In genomic region chr7:72879737-72880215, GRCh38 we compare ENCODE assay signal across 8 cellular contexts. TPM values are rescaled to one million over a fixed set of nuclear protein-coding genes. Genes with fewer than 3 reads are reported as not detected.
DNase-seq lines count a peak whose midpoint lies in the region; ATAC-seq and TF ChIP-seq lines count a peak whose summit lies in the region.
"Not testable (repeated sequence)": the region's sequence is repeated elsewhere in the genome, so short reads cannot be mapped to it uniquely, and the experiment has no call there.

No MANE protein-coding gene starts in this region.

- CTCF ChIA-PET in PC-9 (lab: Charles Lee), result not testable (repeated sequence)

- DNase-seq in GM03348 (ENCODE audit: low spot score) (peak; percentile 68), HL-60 (ENCODE audit: low read depth in 1 of 2, low spot score in 1 of 2) (peak; percentile 54 to 75), PC-9 (peak; percentile 47 to 50), islet precursor cell (peak; percentile 64), retina (peak; percentile 56), upper lobe of right lung (peak; percentile 77)
- DNase-seq in activated CD8-positive, alpha-beta memory T cell treated with anti-CD3 and anti-CD28 coated beads, Interleukin-2, amount 50 U/mL, for 48 hours, result peak; percentile 73

- H3K9ac ChIP-seq in duodenal mucosa (ENCODE audit: low read depth in 1 of 2, low read length in 2 of 2), result peak overlapping the region; percentile 51 to 71

- H3K4me2 ChIP-seq in PC-9, result peak overlapping the region; percentile 94

- intact Hi-C loops in PC-9 (cut with micrococcal nuclease; ENCODE audit: unreplicated experiment); upper lobe of right lung (cut with DNase I): not testable (repeated sequence)

- not testable (repeated sequence) for H3F3A ChIP-seq in PC-9 (ENCODE audit: insufficient read depth, low read depth)

- POLR2A ChIA-PET in PC-9 (lab: Charles Lee; ENCODE audit: unreplicated experiment), result not testable (repeated sequence)

- peak overlapping the region; percentile 48; the same call in 1 of the 2 replicates for H2AFZ ChIP-seq in PC-9

- H3K36me3 ChIP-seq in PC-9 (ENCODE audit: low read depth); duodenal mucosa (ENCODE audit: control insufficient read depth in 1 of 2, insufficient read depth in 2 of 2, low read length in 2 of 2); upper lobe of right lung: not testable (repeated sequence)

- H3K27me3 ChIP-seq in HL-60 (ENCODE audit: insufficient read depth, poor library complexity, severe bottlenecking); PC-9 (ENCODE audit: insufficient read depth, low read depth); duodenal mucosa (ENCODE audit: control insufficient read depth in 1 of 2, insufficient read depth in 2 of 2, low read length in 2 of 2); upper lobe of right lung: not testable (repeated sequence)

- H3K9me2 ChIP-seq in PC-9 (ENCODE audit: insufficient read depth), result not testable (repeated sequence)

- H3K4me3 ChIP-seq in HL-60 (replicated peaks; ENCODE audit: insufficient read depth, low read length) (peak overlapping the region; percentile 62), PC-9 (peak overlapping the region; percentile 74), duodenal mucosa (ENCODE audit: low read depth in 1 of 2, low read length in 2 of 2) (peak overlapping the region; percentile 66 to 80), upper lobe of right lung (peak overlapping the region; percentile 90)

- TF ChIP-seq CTCF in HL-60 (IDR thresholded peaks at IDR 0.05; ENCODE audit: insufficient read depth, low read length); PC-9 (conservative IDR thresholded peaks at IDR 0.05); upper lobe of right lung (IDR thresholded peaks at IDR 0.05): not testable (repeated sequence)

- peak; percentile 27 for ATAC-seq in upper lobe of right lung

- H3K9me3 ChIP-seq in PC-9 (ENCODE audit: insufficient read depth, low read depth); duodenal mucosa (ENCODE audit: control insufficient read depth in 1 of 2, low read length in 2 of 2); upper lobe of right lung: not testable (repeated sequence)

- BruUV-seq in PC-9 (replicated peaks; lab: Mats Ljungman, UMichigan), result TSS peak; percentile 67

- H3K27ac ChIP-seq in HL-60 (replicated peaks), result peak overlapping the region; percentile 89
- H3K27ac ChIP-seq in PC-9, result 0 out of 2 replicates have a peak overlapping the region, but pooled peaks have one; percentile 46
- peak overlapping the region; percentile 42 for H3K27ac ChIP-seq in duodenal mucosa (ENCODE audit: low read depth, low read length)
- peak overlapping the region; percentile 91 for H3K27ac ChIP-seq in upper lobe of right lung

- peaks cover 20% of the 10 kb centered on the region for H3K79me2 ChIP-seq in PC-9 (ENCODE audit: low read depth)

- not testable (repeated sequence) for H3K4me1 ChIP-seq in PC-9 (replicated peaks; ENCODE audit: insufficient read depth); duodenal mucosa (ENCODE audit: control insufficient read depth in 1 of 2, insufficient read depth in 2 of 2, low read length in 2 of 2); upper lobe of right lung

- not testable (repeated sequence) for H4K20me1 ChIP-seq in PC-9 (ENCODE audit: insufficient read depth)

RNA-seq across cellular contexts. Expression of gene POM121, which starts 45.1 kb away (rescaled TPM):
- total RNA-seq in PC-9 (2021), result 36.6 and 49.0 TPM in 2 replicates
- total RNA-seq in upper lobe of right lung, result 39.4 TPM

RNA-seq across cellular contexts. Expression of gene TYW1B, which starts 51.8 kb away (rescaled TPM):
- 2.2 and 3.0 TPM in 2 replicates for total RNA-seq in PC-9 (2021)
- total RNA-seq in upper lobe of right lung, result 6.7 TPM

Comparison
In these comparisons a context has a peak if more than half of its experiments do, and no peak if none do; other contexts are left out.
1. Peak in every context shown above with its lines: DNase-seq, ATAC-seq, H3K4me3 ChIP-seq and H3K27ac ChIP-seq.